In the genomic region with DNA sequence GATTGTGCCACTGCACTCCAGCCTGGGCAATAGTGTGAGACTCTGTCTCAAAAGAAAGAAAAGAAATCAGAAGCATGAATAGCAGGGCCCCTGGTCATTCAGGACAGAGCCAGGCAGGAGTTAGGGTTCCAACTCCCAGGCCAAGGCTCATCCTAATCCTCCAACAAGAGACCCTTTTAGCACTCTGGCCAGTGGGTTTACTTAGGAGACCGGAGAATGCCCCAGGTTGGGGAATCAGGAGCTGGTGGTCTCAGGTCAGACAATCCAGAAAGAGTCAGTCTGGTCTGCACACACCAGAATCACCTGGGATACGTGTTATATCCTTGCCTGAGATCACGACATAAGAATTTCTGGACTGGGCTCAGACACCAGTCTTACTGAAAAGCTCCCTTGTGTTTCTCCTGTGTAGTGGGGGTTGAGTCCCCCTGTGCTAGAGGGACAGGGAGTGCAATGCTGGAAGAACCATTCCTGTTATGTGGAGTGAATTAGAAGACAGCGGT, we compare ENCODE assay signal across 2 cellular contexts.
TF ChIP-seq lines count a peak whose summit lies in the region.

No MANE protein-coding gene starts in this region.

TF ChIP-seq in GM23338, 12 proteins besides CTCF, POLR2A, EP300 and RAD21 (continues in another document):
- TF ChIP-seq, protein P1, sequence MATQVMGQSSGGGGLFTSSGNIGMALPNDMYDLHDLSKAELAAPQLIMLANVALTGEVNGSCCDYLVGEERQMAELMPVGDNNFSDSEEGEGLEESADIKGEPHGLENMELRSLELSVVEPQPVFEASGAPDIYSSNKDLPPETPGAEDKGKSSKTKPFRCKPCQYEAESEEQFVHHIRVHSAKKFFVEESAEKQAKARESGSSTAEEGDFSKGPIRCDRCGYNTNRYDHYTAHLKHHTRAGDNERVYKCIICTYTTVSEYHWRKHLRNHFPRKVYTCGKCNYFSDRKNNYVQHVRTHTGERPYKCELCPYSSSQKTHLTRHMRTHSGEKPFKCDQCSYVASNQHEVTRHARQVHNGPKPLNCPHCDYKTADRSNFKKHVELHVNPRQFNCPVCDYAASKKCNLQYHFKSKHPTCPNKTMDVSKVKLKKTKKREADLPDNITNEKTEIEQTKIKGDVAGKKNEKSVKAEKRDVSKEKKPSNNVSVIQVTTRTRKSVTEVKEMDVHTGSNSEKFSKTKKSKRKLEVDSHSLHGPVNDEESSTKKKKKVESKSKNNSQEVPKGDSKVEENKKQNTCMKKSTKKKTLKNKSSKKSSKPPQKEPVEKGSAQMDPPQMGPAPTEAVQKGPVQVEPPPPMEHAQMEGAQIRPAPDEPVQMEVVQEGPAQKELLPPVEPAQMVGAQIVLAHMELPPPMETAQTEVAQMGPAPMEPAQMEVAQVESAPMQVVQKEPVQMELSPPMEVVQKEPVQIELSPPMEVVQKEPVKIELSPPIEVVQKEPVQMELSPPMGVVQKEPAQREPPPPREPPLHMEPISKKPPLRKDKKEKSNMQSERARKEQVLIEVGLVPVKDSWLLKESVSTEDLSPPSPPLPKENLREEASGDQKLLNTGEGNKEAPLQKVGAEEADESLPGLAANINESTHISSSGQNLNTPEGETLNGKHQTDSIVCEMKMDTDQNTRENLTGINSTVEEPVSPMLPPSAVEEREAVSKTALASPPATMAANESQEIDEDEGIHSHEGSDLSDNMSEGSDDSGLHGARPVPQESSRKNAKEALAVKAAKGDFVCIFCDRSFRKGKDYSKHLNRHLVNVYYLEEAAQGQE (IDR thresholded peaks at IDR 0.05; ENCODE audit: unreplicated experiment): no peak
- TF ChIP-seq, protein P2, sequence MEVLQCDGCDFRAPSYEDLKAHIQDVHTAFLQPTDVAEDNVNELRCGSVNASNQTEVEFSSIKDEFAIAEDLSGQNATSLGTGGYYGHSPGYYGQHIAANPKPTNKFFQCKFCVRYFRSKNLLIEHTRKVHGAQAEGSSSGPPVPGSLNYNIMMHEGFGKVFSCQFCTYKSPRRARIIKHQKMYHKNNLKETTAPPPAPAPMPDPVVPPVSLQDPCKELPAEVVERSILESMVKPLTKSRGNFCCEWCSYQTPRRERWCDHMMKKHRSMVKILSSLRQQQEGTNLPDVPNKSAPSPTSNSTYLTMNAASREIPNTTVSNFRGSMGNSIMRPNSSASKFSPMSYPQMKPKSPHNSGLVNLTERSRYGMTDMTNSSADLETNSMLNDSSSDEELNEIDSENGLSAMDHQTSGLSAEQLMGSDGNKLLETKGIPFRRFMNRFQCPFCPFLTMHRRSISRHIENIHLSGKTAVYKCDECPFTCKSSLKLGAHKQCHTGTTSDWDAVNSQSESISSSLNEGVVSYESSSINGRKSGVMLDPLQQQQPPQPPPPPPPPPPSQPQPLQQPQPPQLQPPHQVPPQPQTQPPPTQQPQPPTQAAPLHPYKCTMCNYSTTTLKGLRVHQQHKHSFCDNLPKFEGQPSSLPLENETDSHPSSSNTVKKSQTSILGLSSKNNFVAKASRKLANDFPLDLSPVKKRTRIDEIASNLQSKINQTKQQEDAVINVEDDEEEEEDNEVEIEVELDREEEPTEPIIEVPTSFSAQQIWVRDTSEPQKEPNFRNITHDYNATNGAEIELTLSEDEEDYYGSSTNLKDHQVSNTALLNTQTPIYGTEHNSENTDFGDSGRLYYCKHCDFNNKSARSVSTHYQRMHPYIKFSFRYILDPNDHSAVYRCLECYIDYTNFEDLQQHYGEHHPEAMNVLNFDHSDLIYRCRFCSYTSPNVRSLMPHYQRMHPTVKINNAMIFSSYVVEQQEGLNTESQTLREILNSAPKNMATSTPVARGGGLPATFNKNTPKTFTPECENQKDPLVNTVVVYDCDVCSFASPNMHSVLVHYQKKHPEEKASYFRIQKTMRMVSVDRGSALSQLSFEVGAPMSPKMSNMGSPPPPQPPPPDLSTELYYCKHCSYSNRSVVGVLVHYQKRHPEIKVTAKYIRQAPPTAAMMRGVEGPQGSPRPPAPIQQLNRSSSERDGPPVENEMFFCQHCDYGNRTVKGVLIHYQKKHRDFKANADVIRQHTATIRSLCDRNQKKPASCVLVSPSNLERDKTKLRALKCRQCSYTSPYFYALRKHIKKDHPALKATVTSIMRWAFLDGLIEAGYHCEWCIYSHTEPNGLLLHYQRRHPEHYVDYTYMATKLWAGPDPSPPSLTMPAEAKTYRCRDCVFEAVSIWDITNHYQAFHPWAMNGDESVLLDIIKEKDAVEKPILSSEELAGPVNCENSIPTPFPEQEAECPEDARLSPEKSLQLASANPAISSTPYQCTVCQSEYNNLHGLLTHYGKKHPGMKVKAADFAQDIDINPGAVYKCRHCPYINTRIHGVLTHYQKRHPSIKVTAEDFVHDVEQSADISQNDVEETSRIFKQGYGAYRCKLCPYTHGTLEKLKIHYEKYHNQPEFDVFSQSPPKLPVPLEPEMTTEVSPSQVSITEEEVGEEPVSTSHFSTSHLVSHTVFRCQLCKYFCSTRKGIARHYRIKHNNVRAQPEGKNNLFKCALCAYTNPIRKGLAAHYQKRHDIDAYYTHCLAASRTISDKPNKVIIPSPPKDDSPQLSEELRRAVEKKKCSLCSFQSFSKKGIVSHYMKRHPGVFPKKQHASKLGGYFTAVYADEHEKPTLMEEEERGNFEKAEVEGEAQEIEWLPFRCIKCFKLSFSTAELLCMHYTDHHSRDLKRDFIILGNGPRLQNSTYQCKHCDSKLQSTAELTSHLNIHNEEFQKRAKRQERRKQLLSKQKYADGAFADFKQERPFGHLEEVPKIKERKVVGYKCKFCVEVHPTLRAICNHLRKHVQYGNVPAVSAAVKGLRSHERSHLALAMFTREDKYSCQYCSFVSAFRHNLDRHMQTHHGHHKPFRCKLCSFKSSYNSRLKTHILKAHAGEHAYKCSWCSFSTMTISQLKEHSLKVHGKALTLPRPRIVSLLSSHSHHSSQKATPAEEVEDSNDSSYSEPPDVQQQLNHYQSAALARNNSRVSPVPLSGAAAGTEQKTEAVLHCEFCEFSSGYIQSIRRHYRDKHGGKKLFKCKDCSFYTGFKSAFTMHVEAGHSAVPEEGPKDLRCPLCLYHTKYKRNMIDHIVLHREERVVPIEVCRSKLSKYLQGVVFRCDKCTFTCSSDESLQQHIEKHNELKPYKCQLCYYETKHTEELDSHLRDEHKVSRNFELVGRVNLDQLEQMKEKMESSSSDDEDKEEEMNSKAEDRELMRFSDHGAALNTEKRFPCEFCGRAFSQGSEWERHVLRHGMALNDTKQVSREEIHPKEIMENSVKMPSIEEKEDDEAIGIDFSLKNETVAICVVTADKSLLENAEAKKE (CRISPR knock-in tag; IDR thresholded peaks at IDR 0.05): no peak
- TF ChIP-seq NANOG (IDR thresholded peaks at IDR 0.05; ENCODE audit: borderline replicate concordance) (no peak), ZNF114 (CRISPR knock-in tag; IDR thresholded peaks at IDR 0.05) (no peak), CREB1 (CRISPR knock-in tag; IDR thresholded peaks at IDR 0.05; ENCODE audit: low read depth) (no peak), POLR2AphosphoS5 (IDR thresholded peaks at IDR 0.05; ENCODE audit: low read depth) (no peak), STAT1 (IDR thresholded peaks at IDR 0.05; ENCODE audit: unreplicated experiment) (no peak), EZH2 (IDR thresholded peaks at IDR 0.05; ENCODE audit: low read depth, unreplicated experiment) (no peak), ZNF331 (CRISPR knock-in tag; IDR thresholded peaks at IDR 0.05; ENCODE audit: low read depth) (no peak), JUNB (IDR thresholded peaks at IDR 0.05; ENCODE audit: unreplicated experiment) (no peak)

TF ChIP-seq in H1, 55 proteins besides CTCF, POLR2A, EP300 and RAD21:
- TF ChIP-seq POU5F1 (IDR thresholded peaks at IDR 0.05; ENCODE audit: low read depth, low read length): no peak
- no peak for TF ChIP-seq GTF2F1 (IDR thresholded peaks at IDR 0.05; ENCODE audit: borderline replicate concordance, low read depth, low read length)
- no peak for TF ChIP-seq TEAD4 (IDR thresholded peaks at IDR 0.05; ENCODE audit: low read depth, low read length)
- TF ChIP-seq, protein P3, sequence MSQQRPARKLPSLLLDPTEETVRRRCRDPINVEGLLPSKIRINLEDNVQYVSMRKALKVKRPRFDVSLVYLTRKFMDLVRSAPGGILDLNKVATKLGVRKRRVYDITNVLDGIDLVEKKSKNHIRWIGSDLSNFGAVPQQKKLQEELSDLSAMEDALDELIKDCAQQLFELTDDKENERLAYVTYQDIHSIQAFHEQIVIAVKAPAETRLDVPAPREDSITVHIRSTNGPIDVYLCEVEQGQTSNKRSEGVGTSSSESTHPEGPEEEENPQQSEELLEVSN (IDR thresholded peaks at IDR 0.05): no peak
- TF ChIP-seq SP4 (IDR thresholded peaks at IDR 0.05; ENCODE audit: low read length): no peak
- no peak for TF ChIP-seq HDAC2 (IDR thresholded peaks at IDR 0.05; ENCODE audit: borderline replicate concordance in 1 of 2, low read depth in 2 of 2, low read length in 2 of 2)
- TF ChIP-seq TAF1 (IDR thresholded peaks at IDR 0.05; ENCODE audit: low read depth, low read length): no peak
- no peak for TF ChIP-seq CBX5 (IDR thresholded peaks at IDR 0.05; ENCODE audit: low read depth, low read length)
- no peak for TF ChIP-seq JUN (IDR thresholded peaks at IDR 0.05; ENCODE audit: low read depth, low read length)
- TF ChIP-seq MAFK (IDR thresholded peaks at IDR 0.05; ENCODE audit: low read depth, low read length): no peak
- no peak for TF ChIP-seq RFX5 (IDR thresholded peaks at IDR 0.05; ENCODE audit: borderline replicate concordance, low read depth, low read length)
- no peak for TF ChIP-seq GABPA (IDR thresholded peaks at IDR 0.05; ENCODE audit: borderline replicate concordance, insufficient read depth, low read length)
- TF ChIP-seq CHD2 (IDR thresholded peaks at IDR 0.05; ENCODE audit: low read length): no peak
- no peak for TF ChIP-seq TCF12 (IDR thresholded peaks at IDR 0.05; ENCODE audit: low read depth, low read length)
- no peak for TF ChIP-seq SIX5 (IDR thresholded peaks at IDR 0.05; ENCODE audit: low read depth, low read length)
